In genomic region chr9:136058152-136058483, GRCh38 we compare ENCODE assay signal across 29 cellular contexts.
DNase-seq lines count a peak whose midpoint lies in the region; ATAC-seq and TF ChIP-seq lines count a peak whose summit lies in the region.
"Had no signal": no experiment of that assay in that cellular context is flagged by ENCODE, and none has a peak within 500 bp of the region (broad histone marks: within the 10 kb centered on the region; RNA-seq: fewer than 3 reads in every experiment).

No MANE protein-coding gene starts in this region.

- DNase-seq in activated T-cell treated with anti-CD3 and anti-CD28 coated beads, Interleukin-2, amount 50 U/mL, for 24 hours, result peak; percentile 22
- no peak for DNase-seq in activated T-cell treated with anti-CD3 and anti-CD28 coated beads, Interleukin-2, amount 50 U/mL, for 1 hour
- DNase-seq in GM13977 (ENCODE audit: low spot score), result peak; percentile 11
- DNase-seq in coronary artery (ENCODE audit: low spot score), result peak; percentile 69
- DNase-seq in stimulated activated CD8-positive, alpha-beta memory T cell treated with anti-CD3 and anti-CD28 coated beads, Interleukin-4, amount 100 ng/mL, for 48 hours, result peak; percentile 0
- DNase-seq in 8988T, result no peak
- DNase-seq in NCI-H187 treated with DMSO at 0.1 percent for 48 hours (lab: John Stamatoyannopoulos, UW), result no peak
- DNase-seq: activated CD4-positive, alpha-beta T cell treated with anti-CD3 and anti-CD28 coated beads for 4 hours; activated naive CD4-positive, alpha-beta T cell treated with Interleukin-2 at 50 U/mL for 16 hours; activated T-cell treated with anti-CD3 and anti-CD28 coated beads, Interleukin-2, amount 50 U/mL, for 48 hours; AML-193; DMS53; effector CD4-positive, alpha-beta T cell; HFFc6; hypothalamus; left colon; NCI-H1048; NCI-H187; NCI-H2171 treated with DMSO at 0.1 percent for 48 hours; NCI-H510A; stimulated activated CD4-positive, alpha-beta T cell treated with anti-CD3 and anti-CD28 coated beads, Interleukin-15, amount 100 ng/mL, for 24 hours; stimulated activated CD4-positive, alpha-beta T cell treated with anti-CD3 and anti-CD28 coated beads, Interleukin-4, amount 100 ng/mL, for 4 hours; stimulated activated naive B cell treated with anti-CD40 and anti-IgM and Interleukin-4, amounts not matched to agents 10 μg/mL and 1 μg/mL and 100 μg/mL, for 72 hours; T1000 had no signal

- H3K4me1 Mint-ChIP-seq in activated T-cell treated with anti-CD3 and anti-CD28 coated beads, Interleukin-2, amount 50 U/mL, for 24 hours (ENCODE audit: low read depth), result peaks cover 16% of the 10 kb centered on the region

- no peaks in the 10 kb centered on the region for H3K9me3 Mint-ChIP-seq in activated T-cell treated with anti-CD3 and anti-CD28 coated beads, Interleukin-2, amount 50 U/mL, for 24 hours
- H3K9me3 Mint-ChIP-seq: HFFc6; IgD-negative memory B cell; nephron; stimulated activated naive B cell treated with anti-CD40 and anti-IgM and Interleukin-4, amounts not matched to agents 10 μg/mL and 1 μg/mL and 100 μg/mL, for 72 hours had no signal

- peaks cover 3% of the 10 kb centered on the region for H3K36me3 Mint-ChIP-seq in activated T-cell treated with anti-CD3 and anti-CD28 coated beads, Interleukin-2, amount 50 U/mL, for 24 hours (ENCODE audit: low read depth)
- H3K36me3 Mint-ChIP-seq: IgD-negative memory B cell; stimulated activated naive B cell treated with anti-CD40 and anti-IgM and Interleukin-4, amounts not matched to agents 10 μg/mL and 1 μg/mL and 100 μg/mL, for 72 hours had no signal

- H3K4me3 ChIP-seq in coronary artery, result no peak overlapping the region
- H3K4me3 ChIP-seq: pancreas had no signal

- H3K27me3 Mint-ChIP-seq in activated T-cell treated with anti-CD3 and anti-CD28 coated beads, Interleukin-2, amount 50 U/mL, for 24 hours, result peaks cover 5% of the 10 kb centered on the region

- H3K27ac Mint-ChIP-seq in activated T-cell treated with anti-CD3 and anti-CD28 coated beads, Interleukin-2, amount 50 U/mL, for 24 hours, result no peak overlapping the region
- H3K27ac Mint-ChIP-seq: HFFc6; nephron; stimulated activated naive B cell treated with anti-CD40 and anti-IgM and Interleukin-4, amounts not matched to agents 10 μg/mL and 1 μg/mL and 100 μg/mL, for 72 hours had no signal

- no peak for ATAC-seq in GM21723 (IDR thresholded peaks at IDR 0.05; ENCODE audit: unreplicated experiment)
- ATAC-seq: left colon, pancreas had no signal

- no peak overlapping the region for H3K4me3 Mint-ChIP-seq in activated T-cell treated with anti-CD3 and anti-CD28 coated beads, Interleukin-2, amount 50 U/mL, for 24 hours
- H3K4me3 Mint-ChIP-seq: HFFc6, nephron had no signal

- in situ Hi-C loops in GM13977 (cut with MboI; ENCODE audit: low pct_unique_long_range_greater_than_20kb, low sequenced_read_pairs, unreplicated experiment), result no loop called here

- H3K27ac ChIP-seq in coronary artery, result no peak overlapping the region
- H3K27ac ChIP-seq: pancreas, VCaP had no signal

- TF ChIP-seq CTCF in GM13977 (IDR thresholded peaks at IDR 0.05; ENCODE audit: extremely low read depth, insufficient read depth, missing control alignments) (no peak), coronary artery (IDR thresholded peaks at IDR 0.05) (no peak)

Comparison
In these comparisons a context has a peak if more than half of its experiments do, and no peak if none do; other contexts are left out.
1. DNase-seq: peak in activated T-cell treated with anti-CD3 and anti-CD28 coated beads, Interleukin-2, amount 50 U/mL, for 24 hours (single experiment), GM13977 (single experiment), coronary artery (single experiment) and stimulated activated CD8-positive, alpha-beta memory T cell treated with anti-CD3 and anti-CD28 coated beads, Interleukin-4, amount 100 ng/mL, for 48 hours (single experiment); none in activated T-cell treated with anti-CD3 and anti-CD28 coated beads, Interleukin-2, amount 50 U/mL, for 1 hour (single experiment), 8988T (single experiment) and NCI-H187 treated with DMSO at 0.1 percent for 48 hours (single experiment).